In genomic region chr10:50503661-50504320, GRCh38 we compare ENCODE assay signal across 14 cellular contexts.
DNase-seq lines count a peak whose midpoint lies in the region; ATAC-seq and TF ChIP-seq lines count a peak whose summit lies in the region.
"Had no signal": no experiment of that assay in that cellular context is flagged by ENCODE, and none has a peak within 500 bp of the region (broad histone marks: within the 10 kb centered on the region; RNA-seq: fewer than 3 reads in every experiment).

No MANE protein-coding gene starts in this region.

- ATAC-seq in activated CD4-positive, CD25-positive, alpha-beta regulatory T cell treated with anti-CD3 and anti-CD28 coated beads, Interleukin-2, amount 50 U/mL, for 24 hours: peak; percentile 18 to 21

- CTCF ChIA-PET in OCI-LY7 (lab: Charles Lee; ENCODE audit: unreplicated experiment): no interaction called here

- no peaks in the 10 kb centered on the region for H4K20me1 ChIP-seq in OCI-LY1 (ENCODE audit: insufficient read depth, low read length)
- no peaks in the 10 kb centered on the region for H4K20me1 ChIP-seq in smooth muscle cell (ENCODE audit: low read depth)
- no peaks in the 10 kb centered on the region for H4K20me1 ChIP-seq in OCI-LY7 (ENCODE audit: insufficient read depth, low read length)

- H3K4me3 ChIP-seq in OCI-LY1 (ENCODE audit: low read depth, low read length, poor library complexity, severe bottlenecking) (no peak overlapping the region), smooth muscle cell (no peak overlapping the region), OCI-LY7 (ENCODE audit: low read depth, low read length, poor library complexity, severe bottlenecking) (no peak overlapping the region)
- H3K4me3 ChIP-seq: SJSA1, tibial artery had no signal

- intact Hi-C loops in OCI-LY7 (cut with micrococcal nuclease; ENCODE audit: unreplicated experiment): no loop called here

- peak overlapping the region; percentile 21 for H3K27ac Mint-ChIP-seq in endothelial cell (ENCODE audit: unreplicated experiment)
- H3K27ac Mint-ChIP-seq: mesothelial cell of epicardium had no signal

- H3K9me3 ChIP-seq in OCI-LY1 (ENCODE audit: low read length) (no peaks in the 10 kb centered on the region), smooth muscle cell (replicated peaks; ENCODE audit: low read depth) (no peaks in the 10 kb centered on the region), OCI-LY7 (ENCODE audit: low read length) (no peaks in the 10 kb centered on the region)
- H3K9me3 ChIP-seq: SJSA1, tibial artery had no signal

- H3K36me3 ChIP-seq in OCI-LY1 (ENCODE audit: insufficient read depth, low read length) (no peaks in the 10 kb centered on the region), smooth muscle cell (ENCODE audit: low read depth) (no peaks in the 10 kb centered on the region), OCI-LY7 (ENCODE audit: insufficient read depth, low read length) (no peaks in the 10 kb centered on the region)
- H3K36me3 ChIP-seq: SJSA1, tibial artery had no signal

- DNase-seq in activated CD4-positive, CD25-positive, alpha-beta regulatory T cell (lab: John Stamatoyannopoulos, UW): no peak
- DNase-seq in endothelial cell (ENCODE audit: low spot score) (no peak), smooth muscle cell (lab: John Stamatoyannopoulos, UW; ENCODE audit: unreplicated experiment) (no peak), HT-29 (ENCODE audit: low spot score) (no peak), COLO668 (lab: John Stamatoyannopoulos, UW; ENCODE audit: unreplicated experiment) (no peak), OCI-LY7 (ENCODE audit: low spot score) (no peak)
- DNase-seq: activated gamma-delta T cell, foreskin melanocyte, tibial artery had no signal

- TF ChIP-seq CTCF in OCI-LY1 (IDR thresholded peaks at IDR 0.05; ENCODE audit: low read length) (no peak), endothelial cell (IDR thresholded peaks at IDR 0.05; ENCODE audit: unreplicated experiment) (no peak), smooth muscle cell (IDR thresholded peaks at IDR 0.05; ENCODE audit: borderline replicate concordance, insufficient read depth, poor library complexity, severe bottlenecking) (no peak), OCI-LY7 (conservative IDR thresholded peaks at IDR 0.05; ENCODE audit: low read length) (no peak)

- H3K9me2 ChIP-seq in OCI-LY1 (ENCODE audit: low read depth, low read length) (no peaks in the 10 kb centered on the region), OCI-LY7 (ENCODE audit: insufficient read depth, low read length) (no peaks in the 10 kb centered on the region)

- peaks cover 28% of the 10 kb centered on the region for H3K4me1 ChIP-seq in OCI-LY1 (ENCODE audit: insufficient read depth, low read length, severe bottlenecking)
- no peaks in the 10 kb centered on the region for H3K4me1 ChIP-seq in smooth muscle cell (ENCODE audit: low read depth)
- H3K4me1 ChIP-seq in OCI-LY7 (ENCODE audit: insufficient read depth, low read length, poor library complexity, severe bottlenecking): no peaks in the 10 kb centered on the region

- H3F3A ChIP-seq in OCI-LY1 (ENCODE audit: insufficient read depth, low read length): no peaks in the 10 kb centered on the region
- no peaks in the 10 kb centered on the region for H3F3A ChIP-seq in smooth muscle cell (ENCODE audit: low read depth)

- H3K4me1 Mint-ChIP-seq in endothelial cell (ENCODE audit: unreplicated experiment): peaks cover 6% of the 10 kb centered on the region

- POLR2A ChIA-PET in OCI-LY7 (lab: Charles Lee): interaction anchor here (1.5 to 2.3 kb wide), 4 partner anchors 9 to 87 kb away, joined by 4 to 11 read pairs (median 4); no protein-coding TSS in a partner anchor

- H3K4me2 ChIP-seq in OCI-LY1 (ENCODE audit: low read length): peak overlapping the region; percentile 47; the same call in 1 of the 2 replicates
- H3K4me2 ChIP-seq in smooth muscle cell: no peak overlapping the region
- no peak overlapping the region for H3K4me2 ChIP-seq in OCI-LY7 (ENCODE audit: low read length)

- no peak overlapping the region for H2AFZ ChIP-seq in OCI-LY1 (ENCODE audit: low read length)
- H2AFZ ChIP-seq in smooth muscle cell (ENCODE audit: low read depth): no peak overlapping the region
- no peak overlapping the region for H2AFZ ChIP-seq in OCI-LY7 (ENCODE audit: low read length)

- H3K4me3 Mint-ChIP-seq in endothelial cell (ENCODE audit: unreplicated experiment): no peak overlapping the region
- H3K4me3 Mint-ChIP-seq: mesothelial cell of epicardium had no signal

- peaks cover 1% of the 10 kb centered on the region for H3K27me3 Mint-ChIP-seq in endothelial cell (ENCODE audit: unreplicated experiment)

- BruUV-seq in OCI-LY7 (replicated peaks; lab: Mats Ljungman, UMichigan): no TSS peak

- H3K9me3 Mint-ChIP-seq in endothelial cell (ENCODE audit: unreplicated experiment): no peaks in the 10 kb centered on the region
- H3K9me3 Mint-ChIP-seq: mesothelial cell of epicardium had no signal

- H3K27ac ChIP-seq in OCI-LY1 (ENCODE audit: low read depth, low read length, poor library complexity, severe bottlenecking) (peak overlapping the region; percentile 51), smooth muscle cell (ENCODE audit: low read depth) (peak overlapping the region; percentile 8), OCI-LY7 (ENCODE audit: low read depth, low read length, poor library complexity, severe bottlenecking) (no peak overlapping the region)
- H3K27ac ChIP-seq: 22Rv1, SJSA1, tibial artery had no signal

- 49% methylated on average over 10 of the region's 10 CpGs for WGBS in smooth muscle cell (ENCODE audit: low lambda C conversion rate)

- H3K36me3 Mint-ChIP-seq in endothelial cell (ENCODE audit: low read depth, unreplicated experiment): no peaks in the 10 kb centered on the region
- H3K36me3 Mint-ChIP-seq: mesothelial cell of epicardium had no signal

- H3K27me3 ChIP-seq in OCI-LY1 (ENCODE audit: insufficient read depth, low read length) (no peaks in the 10 kb centered on the region), smooth muscle cell (ENCODE audit: low read depth) (no peaks in the 10 kb centered on the region)
- H3K27me3 ChIP-seq: SJSA1, tibial artery had no signal

- H3K79me2 ChIP-seq in OCI-LY1 (ENCODE audit: insufficient read depth, low read length) (no peaks in the 10 kb centered on the region), smooth muscle cell (ENCODE audit: low read depth) (no peaks in the 10 kb centered on the region), OCI-LY7 (ENCODE audit: insufficient read depth, low read depth, low read length) (no peaks in the 10 kb centered on the region)

- no peak overlapping the region; the same call in 1 of the 2 replicates for H3K9ac ChIP-seq in OCI-LY1 (ENCODE audit: low read length)
- no peak overlapping the region for H3K9ac ChIP-seq in smooth muscle cell (ENCODE audit: low read depth)
